ENCODE assay signal across 8 cellular contexts in the genomic region with DNA sequence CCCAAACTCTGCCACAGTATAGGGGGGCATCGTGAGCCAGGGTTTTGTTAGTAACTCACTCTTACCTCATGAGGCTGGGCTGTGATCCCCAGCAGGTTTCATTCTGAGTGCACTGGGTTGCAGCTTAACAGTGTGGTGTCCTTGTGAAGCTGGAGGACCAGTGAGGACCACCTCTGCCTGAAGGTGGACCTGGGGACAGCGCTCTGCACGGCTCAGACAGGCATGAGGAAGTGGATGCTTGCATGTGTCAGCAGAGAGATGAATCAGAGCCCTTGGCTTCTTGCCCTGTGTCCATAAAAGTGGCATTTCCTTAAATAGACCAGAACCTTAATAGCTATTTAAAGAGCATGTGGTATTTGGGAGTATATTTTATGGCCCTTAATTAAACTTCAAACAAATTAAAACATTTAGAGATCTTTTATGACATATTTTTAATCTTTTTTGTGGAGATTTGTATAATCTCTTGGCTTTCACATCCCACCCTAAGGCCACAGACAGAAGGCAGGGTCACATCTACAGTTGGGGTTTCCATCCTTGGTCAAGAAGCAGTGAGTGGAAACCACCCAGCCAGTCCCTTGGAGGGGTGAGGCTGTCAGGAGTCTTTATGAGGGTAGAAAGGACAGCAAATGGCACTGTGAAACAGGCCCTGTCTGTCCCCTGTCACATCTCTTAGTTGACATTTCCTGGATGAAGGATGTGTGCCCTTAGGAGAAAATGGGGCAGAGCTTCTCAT. TPM values are rescaled to one million over a fixed set of nuclear protein-coding genes. Genes with fewer than 3 reads are reported as not detected.
DNase-seq lines count a peak whose midpoint lies in the region; ATAC-seq and TF ChIP-seq lines count a peak whose summit lies in the region.

No MANE protein-coding gene starts in this region.

- H3K4me1 ChIP-seq in GM23248 (ENCODE audit: insufficient read depth) (peaks cover 29% of the 10 kb centered on the region), OCI-LY3 (ENCODE audit: low read length) (peaks cover 42% of the 10 kb centered on the region), lower lobe of right lung (peaks cover 62% of the 10 kb centered on the region)

- no peaks in the 10 kb centered on the region for H3K9me3 ChIP-seq in GM23248 (ENCODE audit: low read depth)
- no peaks in the 10 kb centered on the region for H3K9me3 ChIP-seq in OCI-LY3 (ENCODE audit: insufficient read depth, low read length)
- no peaks in the 10 kb centered on the region for H3K9me3 ChIP-seq in lower lobe of right lung

- H3F3A ChIP-seq in GM23248 (ENCODE audit: insufficient read depth), result peaks cover 21% of the 10 kb centered on the region

- 13 to 25% methylated on average over 3 of the region's 3 CpGs for WGBS in GM23248 (ENCODE audit: low coverage in 1 of 2, low lambda C conversion rate in 2 of 2, missing lambda C conversion rate in 2 of 2), 2 experiments

- H3K27me3 ChIP-seq in GM23248 (replicated peaks; ENCODE audit: insufficient read depth) (no peaks in the 10 kb centered on the region), OCI-LY3 (ENCODE audit: low read depth, low read length) (no peaks in the 10 kb centered on the region), lower lobe of right lung (ENCODE audit: low read depth) (no peaks in the 10 kb centered on the region)

- ATAC-seq in lower lobe of right lung (peak; percentile 83 to 88), GM21717 (IDR thresholded peaks at IDR 0.05; ENCODE audit: unreplicated experiment) (no peak)

- intact Hi-C loops in lower lobe of right lung (cut with DNase I), result no loop called here

- H3K36me3 ChIP-seq in GM23248 (ENCODE audit: low read depth) (peaks cover 5% of the 10 kb centered on the region; the same call in 1 of the 2 replicates), OCI-LY3 (replicated peaks; ENCODE audit: low read depth, low read length) (peaks cover 29% of the 10 kb centered on the region), lower lobe of right lung (peaks cover 11% of the 10 kb centered on the region)

- peak overlapping the region; percentile 38 for H3K4me2 ChIP-seq in GM23248 (ENCODE audit: unreplicated experiment)
- H3K4me2 ChIP-seq in OCI-LY3 (ENCODE audit: low read length), result peak overlapping the region; percentile 73

- H3K4me3 ChIP-seq in GM23248 (0 out of 2 replicates have a peak overlapping the region, but pooled peaks have one; percentile 4), OCI-LY3 (ENCODE audit: low read length) (peak overlapping the region; percentile 43; the same call in 1 of the 2 replicates), lower lobe of right lung (no peak overlapping the region)

- peaks cover 12% of the 10 kb centered on the region; the same call in 1 of the 2 replicates for H3K79me2 ChIP-seq in GM23248 (ENCODE audit: insufficient read depth)
- no peaks in the 10 kb centered on the region for H3K79me2 ChIP-seq in OCI-LY3 (ENCODE audit: low read length)

- H3K9me2 ChIP-seq in GM23248 (ENCODE audit: insufficient read depth), result no peaks in the 10 kb centered on the region

- H2AFZ ChIP-seq in GM23248 (no peak overlapping the region), OCI-LY3 (ENCODE audit: low read depth, low read length) (no peak overlapping the region)

- no peak overlapping the region for H3K9ac ChIP-seq in GM23248
- peak overlapping the region; percentile 42; the same call in 1 of the 2 replicates for H3K9ac ChIP-seq in OCI-LY3 (ENCODE audit: low read length)

- no peak for TF ChIP-seq CTCF in OCI-LY3 (IDR thresholded peaks at IDR 0.05; ENCODE audit: low read depth, low read length)
- no peak for TF ChIP-seq CTCF in lower lobe of right lung (IDR thresholded peaks at IDR 0.05)

- H4K20me1 ChIP-seq in GM23248 (ENCODE audit: insufficient read depth) (no peaks in the 10 kb centered on the region), OCI-LY3 (ENCODE audit: insufficient read depth, low read length) (peaks cover 3% of the 10 kb centered on the region; the same call in 1 of the 2 replicates)

- H3K27ac ChIP-seq in GM23248, result no peak overlapping the region
- peak overlapping the region; percentile 69 for H3K27ac ChIP-seq in OCI-LY3 (ENCODE audit: low read length)
- H3K27ac ChIP-seq in cingulate gyrus (ENCODE audit: low read depth, low read length), result peak overlapping the region; percentile 31
- peak overlapping the region; percentile 48 for H3K27ac ChIP-seq in lower lobe of right lung

- DNase-seq in Ammon's horn (ENCODE audit: low spot score) (peak; percentile 70), GM23248 (peak; percentile 92), lower lobe of right lung (no peak), ureter (ENCODE audit: low spot score) (peak; percentile 91), NCI-H146 (lab: John Stamatoyannopoulos, UW) (no peak)

- in situ Hi-C loops in GM23248 (cut with MboI), result no loop called here

RNA-seq across cellular contexts. Expression of gene ADORA2A, which starts 24.8 kb away (rescaled TPM):
- total RNA-seq in GM23248 (2014; rRNA removed; shearing (Covaris generic)), result 0.54 and 0.89 TPM in 2 replicates
- 0.30 and 0.64 TPM in 2 replicates for polyA plus RNA-seq in GM23248 (2016; fragmentation: Nextera tagmentation; extraction: Ambion mirVana)
- total RNA-seq in lower lobe of right lung (16.0 TPM), ureter (3.3 TPM)

Comparison
In these comparisons a context has a peak if more than half of its experiments do, and no peak if none do; other contexts are left out.
1. DNase-seq: peak in Ammon's horn (single experiment), GM23248 (single experiment) and ureter (single experiment); none in lower lobe of right lung (single experiment) and NCI-H146 (single experiment).